Comparison of ENCODE assay signal across 7 cellular contexts in genomic region chr6:10528170-10528981, GRCh38. TPM values are rescaled to one million over a fixed set of nuclear protein-coding genes. Genes with fewer than 3 reads are reported as not detected.
A peak's percentile ranks its signal among the peaks of the same experiment; 100 is the strongest.
DNase-seq lines count a peak whose midpoint lies in the region; ATAC-seq and TF ChIP-seq lines count a peak whose summit lies in the region.

No MANE protein-coding gene starts in this region.

- H3K27ac Mint-ChIP-seq in activated CD4-positive, alpha-beta memory T cell treated with anti-CD3 and anti-CD28 coated beads for 36 hours, result peak overlapping the region; percentile 61

- H3K27me3 ChIP-seq in MM.1S (replicated peaks; ENCODE audit: insufficient read depth, low read length) (no peaks in the 10 kb centered on the region), gastrocnemius medialis (no peaks in the 10 kb centered on the region)

- POLR2A ChIA-PET in activated CD4-positive, alpha-beta memory T cell treated with anti-CD3 and anti-CD28 coated beads for 36 hours (lab: Charles Lee), result interaction anchor here (1.5 to 2.2 kb wide), 2 partner anchors 166 to 193 kb away, joined by 4 to 7 read pairs; partner anchors contain the start of genes C6orf52 and PAK1IP1

- H3K79me2 ChIP-seq in MM.1S (ENCODE audit: low read length), result no peaks in the 10 kb centered on the region

- H3K9me3 ChIP-seq in MM.1S (replicated peaks; ENCODE audit: insufficient read depth, low read length) (no peaks in the 10 kb centered on the region), gastrocnemius medialis (no peaks in the 10 kb centered on the region)

- H2AFZ ChIP-seq in MM.1S (ENCODE audit: low read length), result peak overlapping the region; percentile 87

- no peaks in the 10 kb centered on the region for H3K9me2 ChIP-seq in MM.1S (replicated peaks; ENCODE audit: insufficient read depth, low read length)

- ATAC-seq in GM18508 (IDR thresholded peaks at IDR 0.05; ENCODE audit: insufficient read depth, unreplicated experiment) (peak; percentile 43), gastrocnemius medialis (peak in 1 of 2 donors; percentile 21)

- H3K4me1 ChIP-seq in MM.1S (ENCODE audit: low read length) (peaks cover 12% of the 10 kb centered on the region; the same call in 1 of the 2 replicates), gastrocnemius medialis (no peaks in the 10 kb centered on the region)

- 0 out of 2 replicates have a peak, but pooled peaks have one; percentile 7 for TF ChIP-seq CTCF in MM.1S (IDR thresholded peaks at IDR 0.05; ENCODE audit: low read length)
- no peak for TF ChIP-seq CTCF in gastrocnemius medialis (IDR thresholded peaks at IDR 0.05 in 4 of 5, conservative IDR thresholded peaks at IDR 0.05 in 1 of 5)

- H3K4me3 ChIP-seq in MM.1S (ENCODE audit: low read length) (peak overlapping the region; percentile 67), gastrocnemius medialis (peak overlapping the region; percentile 24 to 42 (median 34))

- no peaks in the 10 kb centered on the region for H3F3A ChIP-seq in MM.1S (ENCODE audit: insufficient read depth, low read length)

- no peaks in the 10 kb centered on the region for H4K20me1 ChIP-seq in MM.1S (ENCODE audit: insufficient read depth, low read length)

- H3K9ac ChIP-seq in MM.1S (ENCODE audit: low read length), result peak overlapping the region; percentile 50

- H3K36me3 Mint-ChIP-seq in activated CD4-positive, alpha-beta memory T cell treated with anti-CD3 and anti-CD28 coated beads for 36 hours, result no peaks in the 10 kb centered on the region

- no peaks in the 10 kb centered on the region for H3K36me3 ChIP-seq in MM.1S (replicated peaks; ENCODE audit: insufficient read depth, low read length)
- H3K36me3 ChIP-seq in gastrocnemius medialis, result no peaks in the 10 kb centered on the region

- CTCF ChIA-PET in activated CD4-positive, alpha-beta memory T cell treated with anti-CD3 and anti-CD28 coated beads for 36 hours (lab: Charles Lee), result interaction anchor here (1.2 kb wide), 1 partner anchor 50 kb away, joined by 4 read pairs; no protein-coding TSS in a partner anchor

- peak overlapping the region; percentile 73 for H3K4me3 Mint-ChIP-seq in activated CD4-positive, alpha-beta memory T cell treated with anti-CD3 and anti-CD28 coated beads for 36 hours

- H3K9me3 Mint-ChIP-seq in activated CD4-positive, alpha-beta memory T cell treated with anti-CD3 and anti-CD28 coated beads for 36 hours, result no peaks in the 10 kb centered on the region

- no peaks in the 10 kb centered on the region for H3K27me3 Mint-ChIP-seq in activated CD4-positive, alpha-beta memory T cell treated with anti-CD3 and anti-CD28 coated beads for 36 hours

- H3K27ac ChIP-seq in MM.1S (ENCODE audit: low read length) (peak overlapping the region; percentile 44), gastrocnemius medialis (peak overlapping the region in 3 of 4 donors; percentile 10 to 47 (median 39))

- TF ChIP-seq POLR2A in gastrocnemius medialis (IDR thresholded peaks at IDR 0.05), result peak in 1 of 2 donors; percentile 31

- peak overlapping the region; percentile 92 for H3K4me2 ChIP-seq in MM.1S (ENCODE audit: low read depth, low read length)

- in situ Hi-C loops in gastrocnemius medialis (cut with MboI; ENCODE audit: low sequenced_read_pairs in 4 of 4), result no loop called here

- intact Hi-C loops in activated CD4-positive, alpha-beta memory T cell treated with anti-CD3 and anti-CD28 coated beads for 36 hours (cut with micrococcal nuclease), result loop anchor here (1.0 to 5.0 kb wide), 6 partner anchors 18 to 564 kb away; partner anchors contain the start of genes C6orf52, MAK, PAK1IP1 and SMIM13
- intact Hi-C loops in gastrocnemius medialis (cut with DNase I; ENCODE audit: low total_unique reads), result no loop called here

- peak; percentile 61 for DNase-seq in HCEC 1CT
- DNase-seq in MM.1S, result peak; percentile 45
- peak; percentile 37 for DNase-seq in activated CD4-positive, alpha-beta memory T cell treated with anti-CD3 and anti-CD28 coated beads for 36 hours
- DNase-seq in glomerular visceral epithelial cell (ENCODE audit: extremely low spot score), result peak; percentile 49
- DNase-seq in gastrocnemius medialis, result no peak
- DNase-seq in GM03348 (ENCODE audit: low spot score), result no peak

- H3K4me1 Mint-ChIP-seq in activated CD4-positive, alpha-beta memory T cell treated with anti-CD3 and anti-CD28 coated beads for 36 hours (ENCODE audit: low read depth), result peaks cover 47% of the 10 kb centered on the region

RNA-seq across cellular contexts. Expression of gene GCNT2, which starts 7.2 kb away (rescaled TPM):
- 1 to 10 TPM; 1.4 to 1.5 TPM for total RNA-seq in activated CD4-positive, alpha-beta memory T cell treated with anti-CD3 and anti-CD28 coated beads for 36 hours
- 1 to 10 TPM in 2 of 4 donors, under 1 TPM in 2; 0.27 to 1.9 (median 0.81) TPM for total RNA-seq in gastrocnemius medialis

Comparison
In these comparisons a context has a peak if more than half of its experiments do, and no peak if none do; other contexts are left out.
1. DNase-seq: peak in HCEC 1CT (single experiment), MM.1S (single experiment), activated CD4-positive, alpha-beta memory T cell treated with anti-CD3 and anti-CD28 coated beads for 36 hours (single experiment) and glomerular visceral epithelial cell (single experiment); none in gastrocnemius medialis (0 of 2) and GM03348 (single experiment).